Comparison of ENCODE assay signal across 2 cellular contexts in the genomic region with DNA sequence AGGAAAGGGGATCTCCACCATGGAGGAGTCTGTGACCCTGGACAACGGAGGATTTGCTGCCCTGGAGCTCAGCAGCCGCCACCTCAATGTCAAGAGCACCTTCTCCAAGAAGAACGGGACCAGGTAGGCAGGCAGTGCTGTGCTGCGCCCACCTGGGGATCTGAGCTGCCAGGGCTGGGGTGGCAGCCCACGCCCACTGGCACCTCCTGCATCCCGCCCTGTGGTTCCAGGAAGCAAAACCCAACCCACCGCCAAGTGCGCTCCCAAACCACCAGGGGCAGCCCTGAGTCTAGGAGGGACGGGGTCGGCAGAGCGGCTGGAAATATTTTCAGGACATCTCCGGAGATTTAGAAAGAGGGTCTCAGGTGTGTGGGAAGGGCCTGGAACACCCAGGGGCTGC.
TF ChIP-seq lines count a peak whose summit lies in the region.

No MANE protein-coding gene starts in this region.

TF ChIP-seq in GM23338, 12 proteins besides CTCF, POLR2A, EP300 and RAD21:
- no peak for TF ChIP-seq JUNB (IDR thresholded peaks at IDR 0.05; ENCODE audit: unreplicated experiment)
- TF ChIP-seq ZNF331 (CRISPR knock-in tag; IDR thresholded peaks at IDR 0.05; ENCODE audit: low read depth): no peak
- TF ChIP-seq CREB1 (CRISPR knock-in tag; IDR thresholded peaks at IDR 0.05; ENCODE audit: low read depth): no peak

TF ChIP-seq in K562, 482 proteins besides CTCF, POLR2A, EP300 and RAD21:
- no peak for TF ChIP-seq HCFC1 (IDR thresholded peaks at IDR 0.05; ENCODE audit: low read depth, low read length)
- TF ChIP-seq POU5F1 (IDR thresholded peaks at IDR 0.05; ENCODE audit: borderline replicate concordance, low read depth, low read length, partially characterized antibody): no peak
- TF ChIP-seq ZNF24 (IDR thresholded peaks at IDR 0.05): no peak
- no peak for TF ChIP-seq GABPB1 (CRISPR knock-in tag; IDR thresholded peaks at IDR 0.05)
- TF ChIP-seq HDGF (IDR thresholded peaks at IDR 0.05): no peak
- no peak for TF ChIP-seq E4F1 (CRISPR knock-in tag; IDR thresholded peaks at IDR 0.05; ENCODE audit: borderline replicate concordance)
- no peak for TF ChIP-seq HMGN3 (IDR thresholded peaks at IDR 0.05; ENCODE audit: borderline replicate concordance, extremely low read depth, insufficient read length, low read depth, low read length)
- TF ChIP-seq U2AF1 (optimal IDR thresholded peaks at IDR 0.05; ENCODE audit: low read depth, low read length): no peak
- TF ChIP-seq ZNF57 (CRISPR knock-in tag; IDR thresholded peaks at IDR 0.05): no peak
- no peak for TF ChIP-seq CREB5 (CRISPR knock-in tag; IDR thresholded peaks at IDR 0.05)
- no peak for TF ChIP-seq ID3 (CRISPR knock-in tag; IDR thresholded peaks at IDR 0.05)
- TF ChIP-seq ID3 (tag; IDR thresholded peaks at IDR 0.05): no peak
- no peak for TF ChIP-seq GATAD2B (IDR thresholded peaks at IDR 0.05; ENCODE audit: borderline replicate concordance)
- TF ChIP-seq ZNF75A (CRISPR knock-in tag; IDR thresholded peaks at IDR 0.05): no peak
- TF ChIP-seq SMAD4 (CRISPR knock-in tag; conservative IDR thresholded peaks at IDR 0.05): no peak
- TF ChIP-seq SREBF1 (IDR thresholded peaks at IDR 0.05; ENCODE audit: borderline replicate concordance, low read depth, low read length): no peak
- TF ChIP-seq ZNF274 (IDR thresholded peaks at IDR 0.05; ENCODE audit: borderline replicate concordance, low read depth, low read length): no peak
- no peak for TF ChIP-seq ZNF133 (CRISPR knock-in tag; IDR thresholded peaks at IDR 0.05)
- TF ChIP-seq HEY1 (CRISPR knock-in tag; IDR thresholded peaks at IDR 0.05; ENCODE audit: borderline replicate concordance): no peak
- TF ChIP-seq MAX (CRISPR knock-in tag; IDR thresholded peaks at IDR 0.05): no peak
